Comparison of ENCODE assay signal across 25 cellular contexts in genomic region chr1:119546641-119547040, GRCh38. TPM values are rescaled to one million over a fixed set of nuclear protein-coding genes. Genes with fewer than 3 reads are reported as not detected.
"Had no signal": no experiment of that assay in that cellular context is flagged by ENCODE, and none has a peak within 500 bp of the region (broad histone marks: within the 10 kb centered on the region; RNA-seq: fewer than 3 reads in every experiment).

No MANE protein-coding gene starts in this region.

- H3K27ac ChIP-seq: stomach, suprapubic skin, testis, thoracic aorta, thyroid gland, tibial artery, tibial nerve, transverse colon, upper lobe of left lung, upper lobe of right lung, uterus, vagina had no signal

- H3K36me3 ChIP-seq: stomach, suprapubic skin, thoracic aorta, thyroid gland, tibial artery, tibial nerve, transverse colon, upper lobe of left lung, upper lobe of right lung, uterus, vagina had no signal

- DNase-seq: stimulated activated CD4-positive, alpha-beta T cell treated with anti-CD3 and anti-CD28 coated beads, Interleukin-2, amount 100 ng/mL, for 48 hours; stimulated activated CD4-positive, alpha-beta T cell treated with anti-CD3 and anti-CD28 coated beads, Interleukin-4, amount 100 ng/mL, for 1 hour; stimulated activated CD4-positive, alpha-beta T cell treated with anti-CD3 and anti-CD28 coated beads, Interleukin-4, amount 100 ng/mL, for 24 hours; stimulated activated CD4-positive, alpha-beta T cell treated with anti-CD3 and anti-CD28 coated beads, Interleukin-4, amount 100 ng/mL, for 4 hours; stimulated activated CD8-positive, alpha-beta memory T cell treated with anti-CD3 and anti-CD28 coated beads, Interleukin-4, amount 100 ng/mL, for 48 hours; stimulated activated naive B cell treated with anti-CD40 and anti-IgM and Interleukin-4, amounts not matched to agents 10 μg/mL and 1 μg/mL and 100 μg/mL, for 72 hours; stimulated activated naive CD4-positive, alpha-beta T cell; stimulated activated naive CD4-positive, alpha-beta T cell treated with Interleukin-2 at 50 U/mL for 16 hours; stimulated activated naive CD8-positive, alpha-beta T cell treated with anti-CD3 and anti-CD28 coated beads, Interleukin-15, amount 100 ng/mL, for 72 hours; stimulated activated naive CD8-positive, alpha-beta T cell treated with anti-CD3 and anti-CD28 coated beads, Interleukin-15, Interleukin-2, amounts not matched to agents 100 U/mL and 50 U/mL, for 24 hours; stomach; substantia nigra; testis; thyroid gland; tibial artery; transverse colon; upper lobe of left lung; upper lobe of right lung; uterus had no signal

- H3K9me3 ChIP-seq: stomach, suprapubic skin, testis, thoracic aorta, thyroid gland, tibial artery, tibial nerve, transverse colon, upper lobe of left lung, upper lobe of right lung, uterus, vagina had no signal

- H3K4me3 ChIP-seq: stomach, suprapubic skin, testis, thoracic aorta, thyroid gland, tibial artery, tibial nerve, transverse colon, upper lobe of left lung, upper lobe of right lung, uterus, vagina had no signal

- H3K4me1 ChIP-seq: stomach, suprapubic skin, thyroid gland, tibial artery, transverse colon, upper lobe of left lung, upper lobe of right lung, uterus, vagina had no signal

- H3K27me3 ChIP-seq: stomach, suprapubic skin, testis, thyroid gland, tibial artery, tibial nerve, transverse colon, upper lobe of left lung, upper lobe of right lung, uterus, vagina had no signal

RNA-seq across cellular contexts. Expression of gene HSD3B1, which starts 39.6 kb away (rescaled TPM):
- total RNA-seq: stomach, temporal lobe, thoracic aorta, thyroid gland, tibial nerve, upper lobe of left lung, upper lobe of right lung, urinary bladder, uterus, vagina had no signal
- polyA plus RNA-seq: stomach, urinary bladder had no signal
